Comparison of ENCODE assay signal across 1 cellular context in genomic region chr20:5024982-5025381, GRCh38.
A peak's percentile ranks its signal among the peaks of the same experiment; 100 is the strongest.
TF ChIP-seq lines count a peak whose summit lies in the region.

No MANE protein-coding gene starts in this region.

TF ChIP-seq in HepG2, 621 proteins besides CTCF, POLR2A, EP300 and RAD21 (continued from another document and continues in another):
- TF ChIP-seq CEBPZ (IDR thresholded peaks at IDR 0.05; ENCODE audit: low read length): no peak
- TF ChIP-seq CREB1 (IDR thresholded peaks at IDR 0.05): no peak
- TF ChIP-seq CREB1 (CRISPR knock-in tag; IDR thresholded peaks at IDR 0.05): no peak
- TF ChIP-seq PPARG (CRISPR knock-in tag; conservative IDR thresholded peaks at IDR 0.05): no peak
- TF ChIP-seq ZNF597 (CRISPR knock-in tag; IDR thresholded peaks at IDR 0.05): no peak
- peak; percentile 75 for TF ChIP-seq ZMYM3 (CRISPR knock-in tag; IDR thresholded peaks at IDR 0.05)
- TF ChIP-seq HDAC2 (CRISPR knock-in tag; IDR thresholded peaks at IDR 0.05): 0 out of 2 replicates have a peak, but pooled peaks have one; percentile 31
- no peak for TF ChIP-seq ZNF775 (CRISPR knock-in tag; IDR thresholded peaks at IDR 0.05; ENCODE audit: borderline replicate concordance)
- TF ChIP-seq RCOR2 (CRISPR knock-in tag; IDR thresholded peaks at IDR 0.05): no peak
- no peak for TF ChIP-seq CENPT (CRISPR knock-in tag; IDR thresholded peaks at IDR 0.05; ENCODE audit: low read depth)
- TF ChIP-seq ZNF263 (CRISPR knock-in tag; IDR thresholded peaks at IDR 0.05): peak; percentile 84
- no peak for TF ChIP-seq CHD4 (IDR thresholded peaks at IDR 0.05; ENCODE audit: borderline replicate concordance, low read length)
- no peak for TF ChIP-seq ATF3 (CRISPR knock-in tag; IDR thresholded peaks at IDR 0.05)
- TF ChIP-seq ARNT2 (CRISPR knock-in tag; IDR thresholded peaks at IDR 0.05; ENCODE audit: low read depth): no peak
- no peak for TF ChIP-seq STAG1 (CRISPR knock-in tag; IDR thresholded peaks at IDR 0.05)
- no peak for TF ChIP-seq REST (IDR thresholded peaks at IDR 0.05; ENCODE audit: borderline replicate concordance in 1 of 2, low read depth in 1 of 2, low read length in 2 of 2)
- TF ChIP-seq RBFOX2 (IDR thresholded peaks at IDR 0.05; ENCODE audit: low read depth, low read length): no peak
- no peak for TF ChIP-seq CAMTA2 (CRISPR knock-in tag; IDR thresholded peaks at IDR 0.05; ENCODE audit: borderline replicate concordance)
- TF ChIP-seq HCFC1 (IDR thresholded peaks at IDR 0.05; ENCODE audit: low read depth, low read length): no peak
- TF ChIP-seq GATAD2A (CRISPR knock-in tag; IDR thresholded peaks at IDR 0.05): peak; percentile 75
- no peak for TF ChIP-seq ZNF235 (CRISPR knock-in tag; IDR thresholded peaks at IDR 0.05; ENCODE audit: borderline replicate concordance)
- no peak for TF ChIP-seq XBP1 (CRISPR knock-in tag; IDR thresholded peaks at IDR 0.05)
- TF ChIP-seq ZNF792 (CRISPR knock-in tag; IDR thresholded peaks at IDR 0.05): 0 out of 2 replicates have a peak, but pooled peaks have one; percentile 32
- TF ChIP-seq ZNF761 (CRISPR knock-in tag; conservative IDR thresholded peaks at IDR 0.05): no peak
- no peak for TF ChIP-seq ZFP37 (CRISPR knock-in tag; IDR thresholded peaks at IDR 0.05; ENCODE audit: borderline replicate concordance)
- TF ChIP-seq ZNF776 (CRISPR knock-in tag; IDR thresholded peaks at IDR 0.05): no peak
- no peak for TF ChIP-seq NFE2L1 (CRISPR knock-in tag; IDR thresholded peaks at IDR 0.05; ENCODE audit: borderline replicate concordance)
- TF ChIP-seq BATF2 (CRISPR knock-in tag; IDR thresholded peaks at IDR 0.05): no peak
- no peak for TF ChIP-seq NR2F6 (IDR thresholded peaks at IDR 0.05)
- TF ChIP-seq NR2F6 (CRISPR knock-in tag; IDR thresholded peaks at IDR 0.05): no peak
- TF ChIP-seq ZSCAN21 (CRISPR knock-in tag; IDR thresholded peaks at IDR 0.05; ENCODE audit: borderline replicate concordance): no peak
- TF ChIP-seq FOXK1 (CRISPR knock-in tag; IDR thresholded peaks at IDR 0.05; ENCODE audit: borderline replicate concordance, low read depth): peak; percentile 18; the same call in 1 of the 2 replicates
- TF ChIP-seq KLF6 (CRISPR knock-in tag; IDR thresholded peaks at IDR 0.05): peak; percentile 61; the same call in 1 of the 2 replicates
- TF ChIP-seq ZNF580 (CRISPR knock-in tag; IDR thresholded peaks at IDR 0.05; ENCODE audit: borderline replicate concordance, low read depth): no peak
- TF ChIP-seq CHCHD3 (CRISPR knock-in tag; IDR thresholded peaks at IDR 0.05): no peak
- TF ChIP-seq RBM22 (optimal IDR thresholded peaks at IDR 0.05; ENCODE audit: low read length): no peak
- no peak for TF ChIP-seq SOX6 (IDR thresholded peaks at IDR 0.05)
- TF ChIP-seq SOX6 (CRISPR knock-in tag; IDR thresholded peaks at IDR 0.05): peak; percentile 55
- peak; percentile 41; the same call in 1 of the 2 replicates for TF ChIP-seq CBX5 (CRISPR knock-in tag; IDR thresholded peaks at IDR 0.05; ENCODE audit: borderline replicate concordance)
- no peak for TF ChIP-seq SNAPC4 (CRISPR knock-in tag; IDR thresholded peaks at IDR 0.05)
- no peak for TF ChIP-seq ZNF674 (CRISPR knock-in tag; IDR thresholded peaks at IDR 0.05; ENCODE audit: low read depth)
- no peak for TF ChIP-seq ATAD3A (CRISPR knock-in tag; IDR thresholded peaks at IDR 0.05)
- no peak for TF ChIP-seq ZNF18 (CRISPR knock-in tag; IDR thresholded peaks at IDR 0.05; ENCODE audit: insufficient replicate concordance)
- 0 out of 2 replicates have a peak, but pooled peaks have one; percentile 11 for TF ChIP-seq PATZ1 (CRISPR knock-in tag; IDR thresholded peaks at IDR 0.05)
- TF ChIP-seq ZFAT (CRISPR knock-in tag; conservative IDR thresholded peaks at IDR 0.05): no peak
